ENCODE assay signal across 15 cellular contexts in genomic region chr5:65047948-65048690, GRCh38.
DNase-seq lines count a peak whose midpoint lies in the region; ATAC-seq and TF ChIP-seq lines count a peak whose summit lies in the region.
"Had no signal": no experiment of that assay in that cellular context is flagged by ENCODE, and none has a peak within 500 bp of the region (broad histone marks: within the 10 kb centered on the region; RNA-seq: fewer than 3 reads in every experiment).

No MANE protein-coding gene starts in this region.

- H3K4me3 ChIP-seq in left ventricle myocardium inferior (no peak overlapping the region), left lung (no peak overlapping the region)

- no peaks in the 10 kb centered on the region for H3K9me3 ChIP-seq in left ventricle myocardium inferior (replicated peaks)
- H3K9me3 ChIP-seq in left lung = no peaks in the 10 kb centered on the region
- H3K9me3 ChIP-seq: neutrophil had no signal

- DNase-seq in left ventricle myocardium inferior (no peak), Right ventricle myocardium inferior (ENCODE audit: missing footprints) (no peak), cortex of kidney (lab: John Stamatoyannopoulos, UW) (no peak), left lung (no peak), GM13977 (ENCODE audit: low spot score) (no peak)
- no peak for DNase-seq in activated naive CD4-positive, alpha-beta T cell (lab: John Stamatoyannopoulos, UW)
- DNase-seq: activated T-cell treated with anti-CD3 and anti-CD28 coated beads, Interleukin-2, amount 50 U/mL, for 48 hours; DMS153; head of caudate nucleus; NCI-H2227 treated with DMSO at 0.1 percent for 48 hours; Right ventricle myocardium superior; stimulated activated CD4-positive, alpha-beta T cell treated with anti-CD3 and anti-CD28 coated beads, Interleukin-15, amount 100 ng/mL, for 24 hours had no signal

- in situ Hi-C loops in GM13977 (cut with MboI; ENCODE audit: low pct_unique_long_range_greater_than_20kb, low sequenced_read_pairs, unreplicated experiment) = no loop called here

- H3K36me3 ChIP-seq in left ventricle myocardium inferior = no peaks in the 10 kb centered on the region
- no peaks in the 10 kb centered on the region for H3K36me3 ChIP-seq in left lung
- H3K36me3 ChIP-seq: neutrophil had no signal

- ATAC-seq in Right ventricle myocardium inferior = no peak
- peak; percentile 39 for ATAC-seq in GM21786 (IDR thresholded peaks at IDR 0.05; ENCODE audit: unreplicated experiment)
- peak; percentile 56 for ATAC-seq in HG03378 (IDR thresholded peaks at IDR 0.05; ENCODE audit: unreplicated experiment)
- no peak for ATAC-seq in left lung

- H3K27ac ChIP-seq in left ventricle myocardium inferior (replicated peaks) (peak overlapping the region; percentile 37), left lung (no peak overlapping the region)
- H3K27ac ChIP-seq: neutrophil had no signal

- H3K27me3 ChIP-seq in left ventricle myocardium inferior (ENCODE audit: low read depth) (no peaks in the 10 kb centered on the region), left lung (no peaks in the 10 kb centered on the region)
- H3K27me3 ChIP-seq: neutrophil had no signal

- intact Hi-C loops in left ventricle myocardium inferior (cut with micrococcal nuclease) = no loop called here
- intact Hi-C loops in Right ventricle myocardium inferior (cut with DNase I) = no loop called here
- intact Hi-C loops in left lung (cut with DNase I) = no loop called here

- H3K4me1 ChIP-seq in left ventricle myocardium inferior (no peaks in the 10 kb centered on the region), left lung (no peaks in the 10 kb centered on the region)

- no peak for TF ChIP-seq CTCF in left ventricle myocardium inferior (IDR thresholded peaks at IDR 0.05; ENCODE audit: borderline replicate concordance)
- TF ChIP-seq CTCF in left lung (IDR thresholded peaks at IDR 0.05) = no peak
- TF ChIP-seq CTCF in GM13977 (IDR thresholded peaks at IDR 0.05; ENCODE audit: extremely low read depth, insufficient read depth, missing control alignments) = no peak

Comparison
In these comparisons a context has a peak if more than half of its experiments do, and no peak if none do; other contexts are left out.
1. ATAC-seq: peak in GM21786 (single experiment) and HG03378 (single experiment); none in Right ventricle myocardium inferior (single experiment) and left lung (single experiment).